In the genomic region with DNA sequence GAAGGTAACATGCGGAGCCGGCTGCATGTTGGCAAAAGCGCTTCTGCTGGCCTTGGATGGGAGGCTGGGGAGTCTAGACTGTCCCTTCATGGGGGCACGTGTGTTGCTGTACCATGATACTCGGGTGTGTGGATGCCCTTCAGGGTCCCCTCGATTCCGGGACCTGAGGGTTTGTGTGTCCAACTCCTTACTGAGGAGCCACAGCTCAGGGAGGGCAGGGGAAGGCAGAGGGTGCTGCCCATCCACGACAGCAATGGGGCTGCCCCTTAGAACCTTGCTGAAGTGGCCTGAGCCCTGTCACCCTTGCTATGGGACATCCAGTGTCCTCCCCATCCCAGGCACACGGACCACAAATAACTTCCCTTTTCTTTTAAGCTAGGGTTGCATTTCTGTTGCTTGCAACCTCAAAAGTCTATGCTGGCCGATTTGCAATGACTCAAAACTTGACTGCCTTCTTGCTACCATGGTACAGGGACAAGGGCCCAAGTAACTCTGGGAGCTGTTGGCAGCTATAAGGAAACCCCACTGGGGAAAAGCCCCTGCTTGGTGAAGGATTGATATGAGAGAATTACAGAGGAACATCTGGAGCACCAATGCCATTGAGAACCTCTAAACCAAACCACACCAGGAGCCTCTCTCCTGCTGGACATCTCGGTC, we compare ENCODE assay signal across 19 cellular contexts. TPM values are rescaled to one million over a fixed set of nuclear protein-coding genes. Genes with fewer than 3 reads are reported as not detected.
DNase-seq lines count a peak whose midpoint lies in the region; ATAC-seq, FAIRE-seq and TF ChIP-seq lines count a peak whose summit lies in the region.
"Had no signal": no experiment of that assay in that cellular context is flagged by ENCODE, and none has a peak within 500 bp of the region (broad histone marks: within the 10 kb centered on the region; RNA-seq: fewer than 3 reads in every experiment).

No MANE protein-coding gene starts in this region.

- no peak for DNase-seq in CD4-positive, alpha-beta T cell
- no peak for DNase-seq in activated CD4-positive, alpha-beta memory T cell treated with anti-CD3 and anti-CD28 coated beads for 36 hours
- DNase-seq in kidney (peak; percentile 44), NCI-H345 treated with DMSO at 0.1 percent for 48 hours (lab: John Stamatoyannopoulos, UW; ENCODE audit: unreplicated experiment) (no peak), NCI-H526 (lab: John Stamatoyannopoulos, UW) (no peak)
- no peak for DNase-seq in stimulated activated CD4-positive, alpha-beta T cell treated with anti-CD3 and anti-CD28 coated beads, Interleukin-2, amount 100 ng/mL, for 48 hours
- DNase-seq: HCEC 1CT; Karpas-422; NCI-H1436; NCI-H226; sigmoid colon; stimulated activated CD4-positive, alpha-beta T cell treated with anti-CD3 and anti-CD28 coated beads, Interleukin-4, amount 100 ng/mL, for 1 hour; tibial artery had no signal

- TF ChIP-seq CTCF in CD4-positive, alpha-beta T cell (IDR thresholded peaks at IDR 0.05): no peak
- TF ChIP-seq CTCF in kidney (IDR thresholded peaks at IDR 0.05; ENCODE audit: borderline replicate concordance, extremely low read depth, insufficient read depth): no peak

- no peaks in the 10 kb centered on the region for H3K27me3 ChIP-seq in BLaER1
- H3K27me3 ChIP-seq in CD4-positive, alpha-beta T cell (ENCODE audit: control insufficient read depth, insufficient read depth, low read length): no peaks in the 10 kb centered on the region
- H3K27me3 ChIP-seq: esophagus muscularis mucosa, neural progenitor cell, sigmoid colon, tibial artery had no signal

- H3K4me3 ChIP-seq in BLaER1 (no peak overlapping the region), kidney (ENCODE audit: low read length in 2 of 2) (no peak overlapping the region)
- H3K4me3 ChIP-seq: esophagus muscularis mucosa, neural progenitor cell, sigmoid colon, tibial artery had no signal

- ATAC-seq in CD4-positive, alpha-beta T cell (ENCODE audit: poor library complexity): no peak
- no peak for ATAC-seq in esophagus mucosa
- ATAC-seq: Right ventricle myocardium inferior had no signal

- H3K27ac Mint-ChIP-seq in CD4-positive, alpha-beta T cell: peak overlapping the region; percentile 94
- peak overlapping the region; percentile 75 for H3K27ac Mint-ChIP-seq in activated CD4-positive, alpha-beta memory T cell treated with anti-CD3 and anti-CD28 coated beads for 36 hours
- H3K27ac Mint-ChIP-seq: dendritic cell treated with granulocyte-macrophage colony-stimulating factor and Interleukin-4, amounts not matched to agents 40 ng/mL and 50 ng/mL, for 4 days; neural progenitor cell had no signal

- H3K36me3 ChIP-seq in BLaER1 (no peaks in the 10 kb centered on the region), kidney (ENCODE audit: control insufficient read depth in 1 of 2, insufficient read depth in 2 of 2, low read length in 2 of 2) (no peaks in the 10 kb centered on the region)
- H3K36me3 ChIP-seq: esophagus muscularis mucosa, neural progenitor cell, sigmoid colon, tibial artery had no signal

- no peaks in the 10 kb centered on the region for H3K27me3 Mint-ChIP-seq in CD4-positive, alpha-beta T cell
- peaks cover 1% of the 10 kb centered on the region for H3K27me3 Mint-ChIP-seq in activated CD4-positive, alpha-beta memory T cell treated with anti-CD3 and anti-CD28 coated beads for 36 hours
- H3K27me3 Mint-ChIP-seq: dendritic cell treated with granulocyte-macrophage colony-stimulating factor and Interleukin-4, amounts not matched to agents 40 ng/mL and 50 ng/mL, for 4 days had no signal

- FAIRE-seq in kidney (lab: Jason Lieb, UNC): no peak

- intact Hi-C loops in CD4-positive, alpha-beta T cell (cut with DNase I, micrococcal nuclease): no loop called here
- intact Hi-C loops in activated CD4-positive, alpha-beta memory T cell treated with anti-CD3 and anti-CD28 coated beads for 36 hours (cut with micrococcal nuclease): loop anchor here (2.0 kb wide), 1 partner anchor 97 kb away; no protein-coding TSS in a partner anchor
- intact Hi-C loops in kidney (cut with DNase I): no loop called here

- peak overlapping the region; percentile 76 for H3K4me2 ChIP-seq in BLaER1
- H3K4me2 ChIP-seq: neural progenitor cell had no signal

- POLR2A ChIA-PET in CD4-positive, alpha-beta T cell (lab: Charles Lee): interaction anchor here (0.9 to 1.8 kb wide), 4 partner anchors 12 to 273 kb away, joined by 3 to 4 read pairs (median 3); no protein-coding TSS in a partner anchor
- POLR2A ChIA-PET in activated CD4-positive, alpha-beta memory T cell treated with anti-CD3 and anti-CD28 coated beads for 36 hours (lab: Charles Lee): no interaction called here

- no peaks in the 10 kb centered on the region for H4K20me1 ChIP-seq in BLaER1

- no peak overlapping the region for H3K9ac ChIP-seq in BLaER1
- no peak overlapping the region for H3K9ac ChIP-seq in kidney (ENCODE audit: low read length in 2 of 2)
- H3K9ac ChIP-seq: neural progenitor cell had no signal

- no peaks in the 10 kb centered on the region for H3K36me3 Mint-ChIP-seq in CD4-positive, alpha-beta T cell (ENCODE audit: low read depth)
- H3K36me3 Mint-ChIP-seq in activated CD4-positive, alpha-beta memory T cell treated with anti-CD3 and anti-CD28 coated beads for 36 hours: no peaks in the 10 kb centered on the region
- H3K36me3 Mint-ChIP-seq: neural progenitor cell had no signal

- peaks cover 54% of the 10 kb centered on the region for H3K4me1 ChIP-seq in BLaER1
- H3K4me1 ChIP-seq in kidney (ENCODE audit: control insufficient read depth in 1 of 2, insufficient read depth in 1 of 2, low read depth in 1 of 2, low read length in 2 of 2): no peaks in the 10 kb centered on the region
- H3K4me1 ChIP-seq: neural progenitor cell, tibial artery had no signal

- H3K4me1 Mint-ChIP-seq in CD4-positive, alpha-beta T cell (ENCODE audit: low read depth): peaks cover 26% of the 10 kb centered on the region
- H3K4me1 Mint-ChIP-seq in activated CD4-positive, alpha-beta memory T cell treated with anti-CD3 and anti-CD28 coated beads for 36 hours (ENCODE audit: low read depth): peaks cover 37% of the 10 kb centered on the region

- H3K9me3 Mint-ChIP-seq in CD4-positive, alpha-beta T cell: no peaks in the 10 kb centered on the region
- H3K9me3 Mint-ChIP-seq in activated CD4-positive, alpha-beta memory T cell treated with anti-CD3 and anti-CD28 coated beads for 36 hours: no peaks in the 10 kb centered on the region
- H3K9me3 Mint-ChIP-seq: dendritic cell treated with granulocyte-macrophage colony-stimulating factor and Interleukin-4, amounts not matched to agents 40 ng/mL and 50 ng/mL, for 4 days; neural progenitor cell had no signal

- H3K27ac ChIP-seq in BLaER1: no peak overlapping the region
- peak overlapping the region; percentile 44 for H3K27ac ChIP-seq in CD4-positive, alpha-beta T cell (ENCODE audit: low read depth, low read length)
- H3K27ac ChIP-seq in kidney (ENCODE audit: low read depth in 2 of 2, low read length in 2 of 2): no peak overlapping the region
- H3K27ac ChIP-seq: esophagus muscularis mucosa, neural progenitor cell, sigmoid colon, tibial artery had no signal

- H3K4me3 Mint-ChIP-seq in CD4-positive, alpha-beta T cell: no peak overlapping the region
- H3K4me3 Mint-ChIP-seq in activated CD4-positive, alpha-beta memory T cell treated with anti-CD3 and anti-CD28 coated beads for 36 hours: no peak overlapping the region
- H3K4me3 Mint-ChIP-seq: dendritic cell treated with granulocyte-macrophage colony-stimulating factor and Interleukin-4, amounts not matched to agents 40 ng/mL and 50 ng/mL, for 4 days; neural progenitor cell had no signal

- H3K9me3 ChIP-seq in BLaER1: no peaks in the 10 kb centered on the region; the same call in 1 of the 2 replicates
- H3K9me3 ChIP-seq in CD4-positive, alpha-beta T cell (ENCODE audit: control insufficient read depth, low read length): no peaks in the 10 kb centered on the region
- H3K9me3 ChIP-seq in kidney (ENCODE audit: control insufficient read depth in 1 of 2, low read length in 2 of 2): no peaks in the 10 kb centered on the region
- H3K9me3 ChIP-seq: esophagus muscularis mucosa, sigmoid colon, tibial artery had no signal

- CTCF ChIA-PET in CD4-positive, alpha-beta T cell (lab: Charles Lee): no interaction called here
- CTCF ChIA-PET in activated CD4-positive, alpha-beta memory T cell treated with anti-CD3 and anti-CD28 coated beads for 36 hours (lab: Charles Lee): no interaction called here

RNA-seq across cellular contexts. Expression of a gene that starts 43.8 kb away (rescaled TPM):
- total RNA-seq in CD4-positive, alpha-beta T cell: 10 to 100 TPM; 18.1 to 18.5 TPM
- total RNA-seq in activated CD4-positive, alpha-beta memory T cell treated with anti-CD3 and anti-CD28 coated beads for 36 hours: 1 to 10 TPM; 7.2 to 7.4 TPM
- total RNA-seq in kidney: 32.5 TPM
- 8.9 TPM for polyA plus RNA-seq in kidney (ENCODE audit: insufficient read depth, low read depth, low replicate concordance)
- 6.3 TPM for total RNA-seq in esophagus mucosa
